Comparison of ENCODE assay signal across 17 cellular contexts in the genomic region with DNA sequence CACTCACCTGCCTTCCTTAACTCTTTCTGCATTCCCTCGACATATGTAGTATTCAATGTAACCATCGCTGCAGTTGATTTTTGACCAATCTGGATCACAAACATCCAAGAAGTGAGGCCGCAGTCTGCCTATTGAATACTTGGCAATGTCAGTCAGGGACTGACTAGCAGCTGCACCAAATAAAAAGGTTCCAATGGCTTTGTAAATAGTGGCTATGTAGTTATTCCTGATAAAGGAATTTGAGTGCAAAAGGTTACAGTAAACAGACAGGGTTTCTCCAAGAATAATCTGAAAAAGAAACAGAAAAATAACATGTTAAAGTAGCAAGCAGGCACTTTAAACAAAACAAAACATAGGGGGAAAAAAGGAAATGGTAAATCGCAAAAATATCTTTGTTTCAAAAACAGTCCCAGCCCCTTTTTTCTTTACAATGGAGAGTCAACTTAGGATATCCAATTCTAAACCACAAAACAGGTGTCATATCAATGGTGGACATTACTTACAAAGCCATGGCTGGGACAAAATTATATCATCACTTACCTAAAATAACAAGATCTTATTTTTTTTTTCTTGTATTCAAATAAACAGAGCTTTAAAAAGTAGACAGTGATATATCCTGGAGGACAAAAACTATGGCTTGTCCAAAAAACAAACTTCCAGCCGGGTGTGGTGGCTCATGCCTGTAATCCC.
DNase-seq lines count a peak whose midpoint lies in the region; ATAC-seq, FAIRE-seq and TF ChIP-seq lines count a peak whose summit lies in the region.
"Had no signal": no experiment of that assay in that cellular context is flagged by ENCODE, and none has a peak within 500 bp of the region (broad histone marks: within the 10 kb centered on the region; RNA-seq: fewer than 3 reads in every experiment).

No MANE protein-coding gene starts in this region.

- no peaks in the 10 kb centered on the region for H3K4me1 ChIP-seq in small intestine (ENCODE audit: control insufficient read depth in 2 of 2, insufficient read depth in 1 of 2, low read depth in 1 of 2, low read length in 1 of 2)

- no peak for FAIRE-seq in small intestine (lab: Jason Lieb, UNC)
- FAIRE-seq: RCC 7860 had no signal

- no peaks in the 10 kb centered on the region for H3K27me3 ChIP-seq in small intestine (ENCODE audit: control insufficient read depth in 2 of 2, insufficient read depth in 2 of 2, low read length in 2 of 2)

- peak overlapping the region; percentile 66 for H3K27ac ChIP-seq in VCaP
- no peak overlapping the region for H3K27ac ChIP-seq in small intestine (ENCODE audit: low read depth in 1 of 2, low read length in 1 of 2)
- no peak overlapping the region for H3K27ac ChIP-seq in caudate nucleus (ENCODE audit: low read depth, low read length)

- H3K4me3 ChIP-seq in LNCaP clone FGC (ENCODE audit: low read depth, low read length) (no peak overlapping the region), small intestine (ENCODE audit: low read depth in 1 of 2, low read length in 2 of 2) (no peak overlapping the region)

- TF ChIP-seq CTCF in LNCaP clone FGC (IDR thresholded peaks at IDR 0.05; ENCODE audit: control insufficient read depth, extremely low read depth, insufficient read depth) (no peak), VCaP (conservative IDR thresholded peaks at IDR 0.05) (no peak)

- peak; percentile 54 for DNase-seq in LNCaP clone FGC (ENCODE audit: low read depth)
- DNase-seq in left lobe of liver (ENCODE audit: low spot score): no peak
- DNase-seq in small intestine: peak; percentile 10
- DNase-seq in caudate nucleus (lab: John Stamatoyannopoulos, UW): no peak
- DNase-seq in nucleus accumbens (lab: John Stamatoyannopoulos, UW): no peak
- DNase-seq: central memory CD4-positive, alpha-beta T cell; effector memory CD8-positive, alpha-beta T cell; Karpas-422; NCI-H1417; NCI-H82; stimulated activated CD4-positive, alpha-beta T cell treated with anti-CD3 and anti-CD28 coated beads, Interleukin-2, amount 100 ng/mL, for 48 hours; substantia nigra had no signal

- ATAC-seq in left lobe of liver (peak; percentile 93), HG02759 (IDR thresholded peaks at IDR 0.05; ENCODE audit: unreplicated experiment) (no peak)
- ATAC-seq: activated T-helper 17 cell treated with anti-CD3 and anti-CD28 coated beads, Interleukin-2, amount 50 U/mL, for 72 hours; effector memory CD8-positive, alpha-beta T cell; SK-N-SH treated with all-trans-retinoic acid at 6 μM for 48 hours had no signal

- peaks cover 0 to 4% of the 10 kb centered on the region in 2 donors for H3K36me3 ChIP-seq in small intestine (ENCODE audit: control insufficient read depth in 2 of 2, insufficient read depth in 2 of 2, low read length in 2 of 2)

- WGBS in small intestine, 3 donors: 36 to 52% (median 41%) methylated on average over 5 of the region's 5 CpGs

- H3K9me3 ChIP-seq in small intestine (ENCODE audit: control insufficient read depth, low read depth): no peaks in the 10 kb centered on the region

Comparison
In these comparisons a context has a peak if more than half of its experiments do, and no peak if none do; other contexts are left out.
1. DNase-seq: peak in LNCaP clone FGC (single experiment) and small intestine (single experiment); none in left lobe of liver (single experiment), caudate nucleus (0 of 61) and nucleus accumbens (0 of 56).